15 cellular contexts compared by ENCODE assay signal in the genomic region with DNA sequence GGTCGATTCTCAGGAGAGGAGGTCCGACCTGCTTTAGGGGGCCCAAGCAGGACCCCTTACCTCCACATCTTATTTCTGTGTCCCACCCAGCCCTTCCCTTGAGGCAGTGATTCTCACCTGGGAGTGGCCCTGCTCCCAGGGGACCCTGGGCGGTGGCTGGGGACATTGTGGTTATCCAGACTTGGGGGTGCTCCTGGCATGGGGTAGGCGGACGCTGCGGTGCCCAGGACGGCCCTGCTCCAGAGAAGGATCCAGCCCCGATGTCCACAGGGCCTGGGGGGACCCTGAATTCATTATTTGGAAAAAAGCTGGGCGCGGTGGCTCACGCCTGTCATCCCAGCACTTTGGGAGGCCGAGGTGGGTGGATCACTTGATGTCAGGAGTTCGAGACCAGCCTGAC.
DNase-seq lines count a peak whose midpoint lies in the region; ATAC-seq and TF ChIP-seq lines count a peak whose summit lies in the region.
"Had no signal": no experiment of that assay in that cellular context is flagged by ENCODE, and none has a peak within 500 bp of the region (broad histone marks: within the 10 kb centered on the region; RNA-seq: fewer than 3 reads in every experiment).

No MANE protein-coding gene starts in this region.

- POLR2A ChIA-PET in activated naive CD8-positive, alpha-beta T cell treated with anti-CD3 and anti-CD28 coated beads, Interleukin-2, amount 10 ng/mL, durations not matched to agents 7 days and 5 days (lab: Charles Lee): interaction anchor here (0.9 to 3.5 kb wide), 7 partner anchors 8 to 83 kb away, joined by 4 to 102 read pairs (median 18); partner anchors contain the start of gene GADD45B

- peak overlapping the region; percentile 48 for H3K27ac Mint-ChIP-seq in activated naive CD8-positive, alpha-beta T cell treated with anti-CD3 and anti-CD28 coated beads, Interleukin-2, amount 10 ng/mL, durations not matched to agents 7 days and 5 days
- no peak overlapping the region for H3K27ac Mint-ChIP-seq in activated naive CD8-positive, alpha-beta T cell treated with anti-CD3 and anti-CD28 coated beads, Interleukin-2, amount 50 U/mL, for 24 hours
- no peak overlapping the region for H3K27ac Mint-ChIP-seq in CD14-positive monocyte
- no peak overlapping the region for H3K27ac Mint-ChIP-seq in stimulated activated effector memory CD8-positive, alpha-beta T cell treated with anti-CD3 and anti-CD28 coated beads, Interleukin-12 subunit alpha, Interleukin-12 subunit beta, amount 100 ng/mL, for 72 hours
- no peak overlapping the region for H3K27ac Mint-ChIP-seq in activated T-helper 2 cell treated with anti-CD3 and anti-CD28 coated beads, Interferon-gamma antibody, Interleukin-2, Interleukin-4, amounts not matched to agents 10 μg/mL and 5 μg/mL and 100 μg/mL, durations not matched to agents 14 hours and 24 hours and 36 hours

- no peak overlapping the region for H3K4me3 Mint-ChIP-seq in activated naive CD8-positive, alpha-beta T cell treated with anti-CD3 and anti-CD28 coated beads, Interleukin-2, amount 10 ng/mL, durations not matched to agents 7 days and 5 days
- no peak overlapping the region for H3K4me3 Mint-ChIP-seq in activated naive CD8-positive, alpha-beta T cell treated with anti-CD3 and anti-CD28 coated beads, Interleukin-2, amount 50 U/mL, for 24 hours
- H3K4me3 Mint-ChIP-seq in CD14-positive monocyte: no peak overlapping the region
- peak overlapping the region; percentile 85 for H3K4me3 Mint-ChIP-seq in stimulated activated effector memory CD8-positive, alpha-beta T cell treated with anti-CD3 and anti-CD28 coated beads, Interleukin-12 subunit alpha, Interleukin-12 subunit beta, amount 100 ng/mL, for 72 hours
- H3K4me3 Mint-ChIP-seq in activated T-helper 2 cell treated with anti-CD3 and anti-CD28 coated beads, Interferon-gamma antibody, Interleukin-2, Interleukin-4, amounts not matched to agents 10 μg/mL and 5 μg/mL and 100 μg/mL, durations not matched to agents 14 hours and 24 hours and 36 hours (ENCODE audit: low read depth): no peak overlapping the region

- no peak for DNase-seq in activated naive CD8-positive, alpha-beta T cell treated with anti-CD3 and anti-CD28 coated beads, Interleukin-2, amount 10 ng/mL, durations not matched to agents 7 days and 5 days
- no peak for DNase-seq in activated naive CD8-positive, alpha-beta T cell treated with anti-CD3 and anti-CD28 coated beads, Interleukin-2, amount 50 U/mL, for 24 hours
- peak; percentile 21 for DNase-seq in CD14-positive monocyte (ENCODE audit: low spot score)
- peak; percentile 22 to 57 for DNase-seq in left lung
- DNase-seq in stimulated activated effector memory CD8-positive, alpha-beta T cell treated with anti-CD3 and anti-CD28 coated beads, Interleukin-12 subunit alpha, Interleukin-12 subunit beta, amount 100 ng/mL, for 72 hours (ENCODE audit: low spot score in 2 of 2): no peak
- DNase-seq in activated T-helper 2 cell treated with anti-CD3 and anti-CD28 coated beads, Interferon-gamma antibody, Interleukin-2, Interleukin-4, amounts not matched to agents 10 μg/mL and 5 μg/mL and 100 μg/mL, durations not matched to agents 14 hours and 24 hours and 36 hours (ENCODE audit: low spot score): no peak
- no peak for DNase-seq in NCI-H2029 treated with DMSO at 0.1 percent for 48 hours (lab: John Stamatoyannopoulos, UW)
- DNase-seq: DMS 273 treated with DMSO at 0.1 percent for 48 hours; GF-D8; GM23248; HCEC 1CT; NCI-H1105; NCI-H187; NK-92 treated with Interleukin-12 subunit alpha and Interleukin-12 subunit beta, amount 100 ng/mL, for 24 hours had no signal

- peaks cover 0 to 7% of the 10 kb centered on the region in 2 donors for H3K4me1 ChIP-seq in left lung

- H3K4me1 Mint-ChIP-seq in activated naive CD8-positive, alpha-beta T cell treated with anti-CD3 and anti-CD28 coated beads, Interleukin-2, amount 10 ng/mL, durations not matched to agents 7 days and 5 days: peaks cover 36% of the 10 kb centered on the region
- peaks cover 43% of the 10 kb centered on the region for H3K4me1 Mint-ChIP-seq in activated naive CD8-positive, alpha-beta T cell treated with anti-CD3 and anti-CD28 coated beads, Interleukin-2, amount 50 U/mL, for 24 hours
- H3K4me1 Mint-ChIP-seq in CD14-positive monocyte: peaks cover 12% of the 10 kb centered on the region
- H3K4me1 Mint-ChIP-seq in stimulated activated effector memory CD8-positive, alpha-beta T cell treated with anti-CD3 and anti-CD28 coated beads, Interleukin-12 subunit alpha, Interleukin-12 subunit beta, amount 100 ng/mL, for 72 hours: peaks cover 61% of the 10 kb centered on the region
- H3K4me1 Mint-ChIP-seq in activated T-helper 2 cell treated with anti-CD3 and anti-CD28 coated beads, Interferon-gamma antibody, Interleukin-2, Interleukin-4, amounts not matched to agents 10 μg/mL and 5 μg/mL and 100 μg/mL, durations not matched to agents 14 hours and 24 hours and 36 hours (ENCODE audit: low read depth): peaks cover 29% of the 10 kb centered on the region

- no peaks in the 10 kb centered on the region for H3K36me3 Mint-ChIP-seq in activated naive CD8-positive, alpha-beta T cell treated with anti-CD3 and anti-CD28 coated beads, Interleukin-2, amount 10 ng/mL, durations not matched to agents 7 days and 5 days
- H3K36me3 Mint-ChIP-seq in activated naive CD8-positive, alpha-beta T cell treated with anti-CD3 and anti-CD28 coated beads, Interleukin-2, amount 50 U/mL, for 24 hours (ENCODE audit: low read depth): no peaks in the 10 kb centered on the region
- peaks cover 0 to 2% of the 10 kb centered on the region in 2 donors for H3K36me3 Mint-ChIP-seq in CD14-positive monocyte
- H3K36me3 Mint-ChIP-seq in stimulated activated effector memory CD8-positive, alpha-beta T cell treated with anti-CD3 and anti-CD28 coated beads, Interleukin-12 subunit alpha, Interleukin-12 subunit beta, amount 100 ng/mL, for 72 hours: peaks cover 11% of the 10 kb centered on the region
- no peaks in the 10 kb centered on the region for H3K36me3 Mint-ChIP-seq in activated T-helper 2 cell treated with anti-CD3 and anti-CD28 coated beads, Interferon-gamma antibody, Interleukin-2, Interleukin-4, amounts not matched to agents 10 μg/mL and 5 μg/mL and 100 μg/mL, durations not matched to agents 14 hours and 24 hours and 36 hours (ENCODE audit: low read depth)

- TF ChIP-seq CTCF in CD14-positive monocyte (IDR thresholded peaks at IDR 0.05): no peak
- TF ChIP-seq CTCF in left lung (IDR thresholded peaks at IDR 0.05): no peak

- H3K4me3 ChIP-seq in left lung: no peak overlapping the region
- H3K4me3 ChIP-seq: GM23248 had no signal

- H3K27me3 ChIP-seq in left lung: no peaks in the 10 kb centered on the region

- no peaks in the 10 kb centered on the region for H3K36me3 ChIP-seq in left lung

- no peak for ATAC-seq in activated naive CD8-positive, alpha-beta T cell treated with anti-CD3 and anti-CD28 coated beads, Interleukin-2, amount 10 ng/mL, durations not matched to agents 7 days and 5 days (ENCODE audit: low read depth)
- no peak for ATAC-seq in activated naive CD8-positive, alpha-beta T cell treated with anti-CD3 and anti-CD28 coated beads, Interleukin-2, amount 50 U/mL, for 24 hours
- ATAC-seq in left lung (no peak), HG03521 (IDR thresholded peaks at IDR 0.05; ENCODE audit: unreplicated experiment) (no peak)
- ATAC-seq in stimulated activated effector memory CD8-positive, alpha-beta T cell treated with anti-CD3 and anti-CD28 coated beads, Interleukin-12 subunit alpha, Interleukin-12 subunit beta, amount 100 ng/mL, for 72 hours: no peak

- no peaks in the 10 kb centered on the region for H3K9me3 Mint-ChIP-seq in activated naive CD8-positive, alpha-beta T cell treated with anti-CD3 and anti-CD28 coated beads, Interleukin-2, amount 10 ng/mL, durations not matched to agents 7 days and 5 days
- no peaks in the 10 kb centered on the region for H3K9me3 Mint-ChIP-seq in activated naive CD8-positive, alpha-beta T cell treated with anti-CD3 and anti-CD28 coated beads, Interleukin-2, amount 50 U/mL, for 24 hours
- peaks cover 0 to 1% (median 0%) of the 10 kb centered on the region in 7 donors for H3K9me3 Mint-ChIP-seq in CD14-positive monocyte
- no peaks in the 10 kb centered on the region for H3K9me3 Mint-ChIP-seq in stimulated activated effector memory CD8-positive, alpha-beta T cell treated with anti-CD3 and anti-CD28 coated beads, Interleukin-12 subunit alpha, Interleukin-12 subunit beta, amount 100 ng/mL, for 72 hours
- no peaks in the 10 kb centered on the region for H3K9me3 Mint-ChIP-seq in activated T-helper 2 cell treated with anti-CD3 and anti-CD28 coated beads, Interferon-gamma antibody, Interleukin-2, Interleukin-4, amounts not matched to agents 10 μg/mL and 5 μg/mL and 100 μg/mL, durations not matched to agents 14 hours and 24 hours and 36 hours

- H3K27ac ChIP-seq in left lung: no peak overlapping the region
- H3K27ac ChIP-seq: GM23248 had no signal

- intact Hi-C loops in CD14-positive monocyte (cut with micrococcal nuclease): no loop called here
- intact Hi-C loops in left lung (cut with DNase I): no loop called here
- intact Hi-C loops in activated T-helper 2 cell treated with anti-CD3 and anti-CD28 coated beads, Interferon-gamma antibody, Interleukin-2, Interleukin-4, amounts not matched to agents 10 μg/mL and 5 μg/mL and 100 μg/mL, durations not matched to agents 14 hours and 24 hours and 36 hours (cut with micrococcal nuclease): no loop called here

- H3K9me3 ChIP-seq in left lung: no peaks in the 10 kb centered on the region

- no peaks in the 10 kb centered on the region for H3K27me3 Mint-ChIP-seq in activated naive CD8-positive, alpha-beta T cell treated with anti-CD3 and anti-CD28 coated beads, Interleukin-2, amount 10 ng/mL, durations not matched to agents 7 days and 5 days
- peaks cover 16% of the 10 kb centered on the region for H3K27me3 Mint-ChIP-seq in activated naive CD8-positive, alpha-beta T cell treated with anti-CD3 and anti-CD28 coated beads, Interleukin-2, amount 50 U/mL, for 24 hours
- peaks cover 8 to 18% (median 12%) of the 10 kb centered on the region in 3 donors for H3K27me3 Mint-ChIP-seq in CD14-positive monocyte (ENCODE audit: low read depth in 3 of 3)
- peaks cover 5% of the 10 kb centered on the region for H3K27me3 Mint-ChIP-seq in activated T-helper 2 cell treated with anti-CD3 and anti-CD28 coated beads, Interferon-gamma antibody, Interleukin-2, Interleukin-4, amounts not matched to agents 10 μg/mL and 5 μg/mL and 100 μg/mL, durations not matched to agents 14 hours and 24 hours and 36 hours (ENCODE audit: low read depth)

Comparison
In these comparisons a context has a peak if more than half of its experiments do, and no peak if none do; other contexts are left out.
1. DNase-seq: peak in CD14-positive monocyte (single experiment) and left lung (2 of 2); none in activated naive CD8-positive, alpha-beta T cell treated with anti-CD3 and anti-CD28 coated beads, Interleukin-2, amount 10 ng/mL, durations not matched to agents 7 days and 5 days (single experiment), activated naive CD8-positive, alpha-beta T cell treated with anti-CD3 and anti-CD28 coated beads, Interleukin-2, amount 50 U/mL, for 24 hours (single experiment), stimulated activated effector memory CD8-positive, alpha-beta T cell treated with anti-CD3 and anti-CD28 coated beads, Interleukin-12 subunit alpha, Interleukin-12 subunit beta, amount 100 ng/mL, for 72 hours (0 of 2), activated T-helper 2 cell treated with anti-CD3 and anti-CD28 coated beads, Interferon-gamma antibody, Interleukin-2, Interleukin-4, amounts not matched to agents 10 μg/mL and 5 μg/mL and 100 μg/mL, durations not matched to agents 14 hours and 24 hours and 36 hours (single experiment) and NCI-H2029 treated with DMSO at 0.1 percent for 48 hours (single experiment).